Comparison of ENCODE assay signal across 1 cellular context in the genomic region with DNA sequence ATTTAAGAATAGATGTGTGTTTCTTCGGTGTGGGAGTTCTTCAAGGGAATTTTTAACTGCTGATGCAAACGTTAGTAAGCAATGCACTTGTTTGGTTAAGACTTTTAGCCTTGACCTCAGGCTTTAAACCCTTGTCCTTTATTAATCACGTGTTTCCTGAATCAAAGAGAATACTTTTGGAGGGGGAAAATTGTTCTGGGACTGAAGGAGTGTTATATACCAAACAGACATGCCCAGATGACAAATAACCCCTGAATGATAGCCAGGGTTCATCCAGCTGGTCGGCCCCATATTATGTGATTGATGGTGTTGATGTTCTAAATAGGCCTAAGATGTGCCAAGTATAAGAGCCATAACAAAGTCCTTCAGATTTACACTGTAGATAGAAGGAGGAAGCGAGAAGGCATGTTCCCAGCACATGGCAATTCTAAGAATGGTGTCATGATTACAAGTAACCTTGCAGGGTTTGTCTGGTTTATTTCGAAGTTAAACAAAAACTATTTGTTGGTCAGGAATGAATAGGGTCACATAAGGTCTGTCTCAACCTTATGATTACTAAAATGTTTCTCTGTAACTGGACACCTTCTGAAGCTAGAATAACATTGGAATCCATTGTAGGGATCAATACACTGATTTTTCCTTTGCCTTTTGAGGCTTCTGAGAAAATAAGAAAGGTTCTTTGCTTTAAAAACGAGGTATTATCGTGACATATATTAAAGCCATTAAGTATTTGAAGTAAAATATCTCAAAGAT.
TF ChIP-seq lines count a peak whose summit lies in the region.

No MANE protein-coding gene starts in this region.

TF ChIP-seq in HepG2, 621 proteins besides CTCF, POLR2A, EP300 and RAD21 (continued from another document and continues in another):
- TF ChIP-seq, protein P1, sequence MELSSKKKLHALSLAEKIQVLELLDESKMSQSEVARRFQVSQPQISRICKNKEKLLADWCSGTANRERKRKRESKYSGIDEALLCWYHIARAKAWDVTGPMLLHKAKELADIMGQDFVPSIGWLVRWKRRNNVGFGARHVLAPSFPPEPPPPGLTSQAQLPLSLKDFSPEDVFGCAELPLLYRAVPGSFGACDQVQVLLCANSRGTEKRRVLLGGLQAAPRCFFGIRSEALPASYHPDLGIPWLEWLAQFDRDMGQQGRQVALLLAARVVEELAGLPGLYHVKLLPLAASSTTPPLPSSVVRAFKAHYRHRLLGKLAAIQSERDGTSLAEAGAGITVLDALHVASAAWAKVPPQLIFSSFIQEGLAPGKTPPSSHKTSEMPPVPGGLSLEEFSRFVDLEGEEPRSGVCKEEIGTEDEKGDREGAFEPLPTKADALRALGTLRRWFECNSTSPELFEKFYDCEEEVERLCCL (CRISPR knock-in tag; IDR thresholded peaks at IDR 0.05; ENCODE audit: borderline replicate concordance) = no peak
- TF ChIP-seq, protein P2, sequence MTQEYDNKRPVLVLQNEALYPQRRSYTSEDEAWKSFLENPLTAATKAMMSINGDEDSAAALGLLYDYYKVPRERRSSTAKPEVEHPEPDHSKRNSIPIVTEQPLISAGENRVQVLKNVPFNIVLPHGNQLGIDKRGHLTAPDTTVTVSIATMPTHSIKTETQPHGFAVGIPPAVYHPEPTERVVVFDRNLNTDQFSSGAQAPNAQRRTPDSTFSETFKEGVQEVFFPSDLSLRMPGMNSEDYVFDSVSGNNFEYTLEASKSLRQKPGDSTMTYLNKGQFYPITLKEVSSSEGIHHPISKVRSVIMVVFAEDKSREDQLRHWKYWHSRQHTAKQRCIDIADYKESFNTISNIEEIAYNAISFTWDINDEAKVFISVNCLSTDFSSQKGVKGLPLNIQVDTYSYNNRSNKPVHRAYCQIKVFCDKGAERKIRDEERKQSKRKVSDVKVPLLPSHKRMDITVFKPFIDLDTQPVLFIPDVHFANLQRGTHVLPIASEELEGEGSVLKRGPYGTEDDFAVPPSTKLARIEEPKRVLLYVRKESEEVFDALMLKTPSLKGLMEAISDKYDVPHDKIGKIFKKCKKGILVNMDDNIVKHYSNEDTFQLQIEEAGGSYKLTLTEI (CRISPR knock-in tag; conservative IDR thresholded peaks at IDR 0.05) = no peak
- TF ChIP-seq, protein P3, sequence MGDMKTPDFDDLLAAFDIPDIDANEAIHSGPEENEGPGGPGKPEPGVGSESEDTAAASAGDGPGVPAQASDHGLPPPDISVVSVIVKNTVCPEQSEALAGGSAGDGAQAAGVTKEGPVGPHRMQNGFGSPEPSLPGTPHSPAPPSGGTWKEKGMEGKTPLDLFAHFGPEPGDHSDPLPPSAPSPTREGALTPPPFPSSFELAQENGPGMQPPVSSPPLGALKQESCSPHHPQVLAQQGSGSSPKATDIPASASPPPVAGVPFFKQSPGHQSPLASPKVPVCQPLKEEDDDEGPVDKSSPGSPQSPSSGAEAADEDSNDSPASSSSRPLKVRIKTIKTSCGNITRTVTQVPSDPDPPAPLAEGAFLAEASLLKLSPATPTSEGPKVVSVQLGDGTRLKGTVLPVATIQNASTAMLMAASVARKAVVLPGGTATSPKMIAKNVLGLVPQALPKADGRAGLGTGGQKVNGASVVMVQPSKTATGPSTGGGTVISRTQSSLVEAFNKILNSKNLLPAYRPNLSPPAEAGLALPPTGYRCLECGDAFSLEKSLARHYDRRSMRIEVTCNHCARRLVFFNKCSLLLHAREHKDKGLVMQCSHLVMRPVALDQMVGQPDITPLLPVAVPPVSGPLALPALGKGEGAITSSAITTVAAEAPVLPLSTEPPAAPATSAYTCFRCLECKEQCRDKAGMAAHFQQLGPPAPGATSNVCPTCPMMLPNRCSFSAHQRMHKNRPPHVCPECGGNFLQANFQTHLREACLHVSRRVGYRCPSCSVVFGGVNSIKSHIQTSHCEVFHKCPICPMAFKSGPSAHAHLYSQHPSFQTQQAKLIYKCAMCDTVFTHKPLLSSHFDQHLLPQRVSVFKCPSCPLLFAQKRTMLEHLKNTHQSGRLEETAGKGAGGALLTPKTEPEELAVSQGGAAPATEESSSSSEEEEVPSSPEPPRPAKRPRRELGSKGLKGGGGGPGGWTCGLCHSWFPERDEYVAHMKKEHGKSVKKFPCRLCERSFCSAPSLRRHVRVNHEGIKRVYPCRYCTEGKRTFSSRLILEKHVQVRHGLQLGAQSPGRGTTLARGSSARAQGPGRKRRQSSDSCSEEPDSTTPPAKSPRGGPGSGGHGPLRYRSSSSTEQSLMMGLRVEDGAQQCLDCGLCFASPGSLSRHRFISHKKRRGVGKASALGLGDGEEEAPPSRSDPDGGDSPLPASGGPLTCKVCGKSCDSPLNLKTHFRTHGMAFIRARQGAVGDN (CRISPR knock-in tag; IDR thresholded peaks at IDR 0.05) = no peak
- TF ChIP-seq ZNF761 (CRISPR knock-in tag; conservative IDR thresholded peaks at IDR 0.05) (no peak), FOXJ3 (CRISPR knock-in tag; IDR thresholded peaks at IDR 0.05; ENCODE audit: borderline replicate concordance) (peak; percentile 49; the same call in 1 of the 2 replicates), ZNF260 (CRISPR knock-in tag; IDR thresholded peaks at IDR 0.05; ENCODE audit: borderline replicate concordance, low read depth) (no peak), ZNF430 (CRISPR knock-in tag; IDR thresholded peaks at IDR 0.05) (no peak), FOXP1 (IDR thresholded peaks at IDR 0.05) (no peak), FOXP1 (CRISPR knock-in tag; IDR thresholded peaks at IDR 0.05) (peak; percentile 61; the same call in 1 of the 2 replicates), SAP130 (CRISPR knock-in tag; IDR thresholded peaks at IDR 0.05; ENCODE audit: low read depth) (peak; percentile 56), MAFG (CRISPR knock-in tag; IDR thresholded peaks at IDR 0.05) (no peak), ZNF180 (CRISPR knock-in tag; IDR thresholded peaks at IDR 0.05; ENCODE audit: borderline replicate concordance, low read depth) (no peak), SIN3A (IDR thresholded peaks at IDR 0.05; ENCODE audit: borderline replicate concordance, low read depth, low read length) (no peak), MAF1 (CRISPR knock-in tag; IDR thresholded peaks at IDR 0.05; ENCODE audit: borderline replicate concordance) (no peak), RFX1 (IDR thresholded peaks at IDR 0.05) (no peak), ZNF329 (CRISPR knock-in tag; IDR thresholded peaks at IDR 0.05; ENCODE audit: low read depth) (no peak), MED1 (CRISPR knock-in tag; IDR thresholded peaks at IDR 0.05) (peak; percentile 63), ZFP36L1 (CRISPR knock-in tag; IDR thresholded peaks at IDR 0.05) (no peak), NFATC3 (CRISPR knock-in tag; IDR thresholded peaks at IDR 0.05) (no peak), TARDBP (CRISPR knock-in tag; IDR thresholded peaks at IDR 0.05) (0 out of 2 replicates have a peak, but pooled peaks have one; percentile 43), SSRP1 (CRISPR knock-in tag; IDR thresholded peaks at IDR 0.05) (no peak), KLF13 (CRISPR knock-in tag; IDR thresholded peaks at IDR 0.05) (no peak)
- TF ChIP-seq, protein P4, sequence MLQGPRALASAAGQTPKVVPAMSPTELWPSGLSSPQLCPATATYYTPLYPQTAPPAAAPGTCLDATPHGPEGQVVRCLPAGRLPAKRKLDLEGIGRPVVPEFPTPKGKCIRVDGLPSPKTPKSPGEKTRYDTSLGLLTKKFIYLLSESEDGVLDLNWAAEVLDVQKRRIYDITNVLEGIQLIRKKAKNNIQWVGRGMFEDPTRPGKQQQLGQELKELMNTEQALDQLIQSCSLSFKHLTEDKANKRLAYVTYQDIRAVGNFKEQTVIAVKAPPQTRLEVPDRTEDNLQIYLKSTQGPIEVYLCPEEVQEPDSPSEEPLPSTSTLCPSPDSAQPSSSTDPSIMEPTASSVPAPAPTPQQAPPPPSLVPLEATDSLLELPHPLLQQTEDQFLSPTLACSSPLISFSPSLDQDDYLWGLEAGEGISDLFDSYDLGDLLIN (CRISPR knock-in tag; IDR thresholded peaks at IDR 0.05; ENCODE audit: borderline replicate concordance) = no peak
- TF ChIP-seq, protein P5, sequence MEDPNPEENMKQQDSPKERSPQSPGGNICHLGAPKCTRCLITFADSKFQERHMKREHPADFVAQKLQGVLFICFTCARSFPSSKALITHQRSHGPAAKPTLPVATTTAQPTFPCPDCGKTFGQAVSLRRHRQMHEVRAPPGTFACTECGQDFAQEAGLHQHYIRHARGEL (CRISPR knock-in tag; IDR thresholded peaks at IDR 0.05) = no peak
- TF ChIP-seq, protein P6, sequence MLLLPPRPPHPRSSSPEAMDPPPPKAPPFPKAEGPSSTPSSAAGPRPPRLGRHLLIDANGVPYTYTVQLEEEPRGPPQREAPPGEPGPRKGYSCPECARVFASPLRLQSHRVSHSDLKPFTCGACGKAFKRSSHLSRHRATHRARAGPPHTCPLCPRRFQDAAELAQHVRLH (CRISPR knock-in tag; IDR thresholded peaks at IDR 0.05; ENCODE audit: borderline replicate concordance, low read depth) = no peak
- TF ChIP-seq, protein P7, sequence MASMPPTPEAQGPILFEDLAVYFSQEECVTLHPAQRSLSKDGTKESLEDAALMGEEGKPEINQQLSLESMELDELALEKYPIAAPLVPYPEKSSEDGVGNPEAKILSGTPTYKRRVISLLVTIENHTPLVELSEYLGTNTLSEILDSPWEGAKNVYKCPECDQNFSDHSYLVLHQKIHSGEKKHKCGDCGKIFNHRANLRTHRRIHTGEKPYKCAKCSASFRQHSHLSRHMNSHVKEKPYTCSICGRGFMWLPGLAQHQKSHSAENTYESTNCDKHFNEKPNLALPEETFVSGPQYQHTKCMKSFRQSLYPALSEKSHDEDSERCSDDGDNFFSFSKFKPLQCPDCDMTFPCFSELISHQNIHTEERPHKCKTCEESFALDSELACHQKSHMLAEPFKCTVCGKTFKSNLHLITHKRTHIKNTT (CRISPR knock-in tag; IDR thresholded peaks at IDR 0.05) = no peak
- TF ChIP-seq, protein P8, sequence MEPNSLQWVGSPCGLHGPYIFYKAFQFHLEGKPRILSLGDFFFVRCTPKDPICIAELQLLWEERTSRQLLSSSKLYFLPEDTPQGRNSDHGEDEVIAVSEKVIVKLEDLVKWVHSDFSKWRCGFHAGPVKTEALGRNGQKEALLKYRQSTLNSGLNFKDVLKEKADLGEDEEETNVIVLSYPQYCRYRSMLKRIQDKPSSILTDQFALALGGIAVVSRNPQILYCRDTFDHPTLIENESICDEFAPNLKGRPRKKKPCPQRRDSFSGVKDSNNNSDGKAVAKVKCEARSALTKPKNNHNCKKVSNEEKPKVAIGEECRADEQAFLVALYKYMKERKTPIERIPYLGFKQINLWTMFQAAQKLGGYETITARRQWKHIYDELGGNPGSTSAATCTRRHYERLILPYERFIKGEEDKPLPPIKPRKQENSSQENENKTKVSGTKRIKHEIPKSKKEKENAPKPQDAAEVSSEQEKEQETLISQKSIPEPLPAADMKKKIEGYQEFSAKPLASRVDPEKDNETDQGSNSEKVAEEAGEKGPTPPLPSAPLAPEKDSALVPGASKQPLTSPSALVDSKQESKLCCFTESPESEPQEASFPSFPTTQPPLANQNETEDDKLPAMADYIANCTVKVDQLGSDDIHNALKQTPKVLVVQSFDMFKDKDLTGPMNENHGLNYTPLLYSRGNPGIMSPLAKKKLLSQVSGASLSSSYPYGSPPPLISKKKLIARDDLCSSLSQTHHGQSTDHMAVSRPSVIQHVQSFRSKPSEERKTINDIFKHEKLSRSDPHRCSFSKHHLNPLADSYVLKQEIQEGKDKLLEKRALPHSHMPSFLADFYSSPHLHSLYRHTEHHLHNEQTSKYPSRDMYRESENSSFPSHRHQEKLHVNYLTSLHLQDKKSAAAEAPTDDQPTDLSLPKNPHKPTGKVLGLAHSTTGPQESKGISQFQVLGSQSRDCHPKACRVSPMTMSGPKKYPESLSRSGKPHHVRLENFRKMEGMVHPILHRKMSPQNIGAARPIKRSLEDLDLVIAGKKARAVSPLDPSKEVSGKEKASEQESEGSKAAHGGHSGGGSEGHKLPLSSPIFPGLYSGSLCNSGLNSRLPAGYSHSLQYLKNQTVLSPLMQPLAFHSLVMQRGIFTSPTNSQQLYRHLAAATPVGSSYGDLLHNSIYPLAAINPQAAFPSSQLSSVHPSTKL (CRISPR knock-in tag; IDR thresholded peaks at IDR 0.05) = peak; percentile 97
- TF ChIP-seq, protein P9, sequence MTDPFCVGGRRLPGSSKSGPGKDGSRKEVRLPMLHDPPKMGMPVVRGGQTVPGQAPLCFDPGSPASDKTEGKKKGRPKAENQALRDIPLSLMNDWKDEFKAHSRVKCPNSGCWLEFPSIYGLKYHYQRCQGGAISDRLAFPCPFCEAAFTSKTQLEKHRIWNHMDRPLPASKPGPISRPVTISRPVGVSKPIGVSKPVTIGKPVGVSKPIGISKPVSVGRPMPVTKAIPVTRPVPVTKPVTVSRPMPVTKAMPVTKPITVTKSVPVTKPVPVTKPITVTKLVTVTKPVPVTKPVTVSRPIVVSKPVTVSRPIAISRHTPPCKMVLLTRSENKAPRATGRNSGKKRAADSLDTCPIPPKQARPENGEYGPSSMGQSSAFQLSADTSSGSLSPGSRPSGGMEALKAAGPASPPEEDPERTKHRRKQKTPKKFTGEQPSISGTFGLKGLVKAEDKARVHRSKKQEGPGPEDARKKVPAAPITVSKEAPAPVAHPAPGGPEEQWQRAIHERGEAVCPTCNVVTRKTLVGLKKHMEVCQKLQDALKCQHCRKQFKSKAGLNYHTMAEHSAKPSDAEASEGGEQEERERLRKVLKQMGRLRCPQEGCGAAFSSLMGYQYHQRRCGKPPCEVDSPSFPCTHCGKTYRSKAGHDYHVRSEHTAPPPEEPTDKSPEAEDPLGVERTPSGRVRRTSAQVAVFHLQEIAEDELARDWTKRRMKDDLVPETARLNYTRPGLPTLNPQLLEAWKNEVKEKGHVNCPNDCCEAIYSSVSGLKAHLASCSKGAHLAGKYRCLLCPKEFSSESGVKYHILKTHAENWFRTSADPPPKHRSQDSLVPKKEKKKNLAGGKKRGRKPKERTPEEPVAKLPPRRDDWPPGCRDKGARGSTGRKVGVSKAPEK (CRISPR knock-in tag; IDR thresholded peaks at IDR 0.05; ENCODE audit: borderline replicate concordance) = no peak
- TF ChIP-seq, protein P10, sequence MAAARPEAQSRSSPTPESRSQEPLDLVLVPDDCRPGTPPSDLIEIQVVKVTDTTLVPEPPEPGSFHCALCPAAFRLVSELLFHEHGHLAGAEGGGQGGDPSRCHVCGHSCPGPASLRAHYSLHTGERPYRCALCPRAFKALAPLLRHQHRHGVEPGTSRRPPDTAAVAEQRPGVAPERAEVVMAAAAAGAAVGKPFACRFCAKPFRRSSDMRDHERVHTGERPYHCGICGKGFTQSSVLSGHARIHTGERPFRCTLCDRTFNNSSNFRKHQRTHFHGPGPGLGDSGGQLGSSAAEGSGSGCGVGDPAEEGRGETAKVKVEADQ (CRISPR knock-in tag; IDR thresholded peaks at IDR 0.05; ENCODE audit: borderline replicate concordance) = no peak
- TF ChIP-seq, protein P11, sequence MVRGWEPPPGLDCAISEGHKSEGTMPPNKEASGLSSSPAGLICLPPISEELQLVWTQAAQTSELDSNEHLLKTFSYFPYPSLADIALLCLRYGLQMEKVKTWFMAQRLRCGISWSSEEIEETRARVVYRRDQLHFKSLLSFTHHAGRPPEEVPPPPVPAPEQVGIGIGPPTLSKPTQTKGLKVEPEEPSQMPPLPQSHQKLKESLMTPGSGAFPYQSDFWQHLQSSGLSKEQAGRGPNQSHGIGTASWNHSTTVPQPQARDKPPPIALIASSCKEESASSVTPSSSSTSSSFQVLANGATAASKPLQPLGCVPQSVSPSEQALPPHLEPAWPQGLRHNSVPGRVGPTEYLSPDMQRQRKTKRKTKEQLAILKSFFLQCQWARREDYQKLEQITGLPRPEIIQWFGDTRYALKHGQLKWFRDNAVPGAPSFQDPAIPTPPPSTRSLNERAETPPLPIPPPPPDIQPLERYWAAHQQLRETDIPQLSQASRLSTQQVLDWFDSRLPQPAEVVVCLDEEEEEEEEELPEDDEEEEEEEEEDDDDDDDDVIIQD (CRISPR knock-in tag; IDR thresholded peaks at IDR 0.05; ENCODE audit: low read depth) = peak; percentile 90; the same call in 1 of the 2 replicates
- TF ChIP-seq, protein P12, sequence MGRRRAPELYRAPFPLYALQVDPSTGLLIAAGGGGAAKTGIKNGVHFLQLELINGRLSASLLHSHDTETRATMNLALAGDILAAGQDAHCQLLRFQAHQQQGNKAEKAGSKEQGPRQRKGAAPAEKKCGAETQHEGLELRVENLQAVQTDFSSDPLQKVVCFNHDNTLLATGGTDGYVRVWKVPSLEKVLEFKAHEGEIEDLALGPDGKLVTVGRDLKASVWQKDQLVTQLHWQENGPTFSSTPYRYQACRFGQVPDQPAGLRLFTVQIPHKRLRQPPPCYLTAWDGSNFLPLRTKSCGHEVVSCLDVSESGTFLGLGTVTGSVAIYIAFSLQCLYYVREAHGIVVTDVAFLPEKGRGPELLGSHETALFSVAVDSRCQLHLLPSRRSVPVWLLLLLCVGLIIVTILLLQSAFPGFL (CRISPR knock-in tag; IDR thresholded peaks at IDR 0.05) = no peak
